16 cellular contexts compared by ENCODE assay signal in the genomic region with DNA sequence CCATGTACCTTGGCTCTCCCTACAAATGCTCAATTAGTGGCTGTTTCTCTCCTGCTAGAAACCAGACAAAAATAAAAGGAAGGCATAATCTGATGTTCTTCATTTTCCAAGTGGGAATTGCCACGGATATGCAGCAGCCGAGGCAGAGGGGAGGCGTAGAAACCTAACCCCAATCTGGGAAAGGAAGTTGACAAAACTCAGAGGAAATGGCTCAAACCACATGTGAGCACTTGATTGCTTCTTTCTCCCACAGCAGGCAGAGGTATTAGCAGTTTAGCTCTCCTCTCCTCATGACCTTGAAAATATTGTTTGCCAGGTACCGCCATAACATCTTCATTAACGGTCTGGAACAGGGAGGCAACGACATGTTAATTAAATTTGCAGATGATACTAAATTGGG. TPM values are rescaled to one million over a fixed set of nuclear protein-coding genes. Genes with fewer than 3 reads are reported as not detected.
"Had no signal": no experiment of that assay in that cellular context is flagged by ENCODE, and none has a peak within 500 bp of the region (broad histone marks: within the 10 kb centered on the region; RNA-seq: fewer than 3 reads in every experiment).

No MANE protein-coding gene starts in this region.

- H3K27ac ChIP-seq: body of pancreas, psoas muscle, right lobe of liver, transverse colon had no signal

- H3K27me3 ChIP-seq: body of pancreas, right lobe of liver had no signal

- H3K9me3 ChIP-seq: body of pancreas, psoas muscle, right lobe of liver, transverse colon had no signal

- H3K4me3 ChIP-seq: body of pancreas, psoas muscle, right lobe of liver, transverse colon had no signal

- H3K4me1 ChIP-seq: body of pancreas, psoas muscle, right lobe of liver, transverse colon had no signal

- DNase-seq: activated CD4-positive, alpha-beta T cell treated with anti-CD3 and anti-CD28 coated beads for 48 hours; activated naive CD4-positive, alpha-beta T cell treated with anti-CD3 and anti-CD28 coated beads for 36 hours; body of pancreas; endodermal cell; mammary epithelial cell; psoas muscle; right lobe of liver; stimulated activated naive B cell treated with anti-CD40 and anti-IgM and Interleukin-4, amounts not matched to agents 10 μg/mL and 1 μg/mL and 100 μg/mL, for 72 hours; substantia nigra; transverse colon had no signal

- H3K36me3 ChIP-seq: right lobe of liver, transverse colon had no signal

- ATAC-seq: body of pancreas; esophagus mucosa; psoas muscle; stimulated activated naive B cell treated with anti-CD40 and anti-IgM and Interleukin-4, amounts not matched to agents 10 μg/mL and 1 μg/mL and 100 μg/mL, for 72 hours; WTC11 had no signal

RNA-seq across cellular contexts. Expression of a gene that starts 3.8 kb away (rescaled TPM):
- total RNA-seq: activated naive CD4-positive, alpha-beta T cell treated with anti-CD3 and anti-CD28 coated beads for 36 hours; activated T-helper 1 cell treated with anti-CD3 and anti-CD28 coated beads, Interleukin-12 subunit alpha, Interleukin-12 subunit beta, Interleukin-2, Interleukin-4 antibody, amounts not matched to agents 30 ng/mL and 10 ng/mL and 1 ng/mL, durations not matched to agents 14 hours and 24 hours and 36 hours; body of pancreas; endodermal cell; esophagus mucosa; glomerular endothelial cell; mammary epithelial cell; mononuclear cell; osteoblast; psoas muscle; right lobe of liver; transverse colon; WTC11 had no signal
